ENCODE assay signal across 1 cellular context in genomic region chr22:41397143-41397811, GRCh38.
TF ChIP-seq lines count a peak whose summit lies in the region.

No MANE protein-coding gene starts in this region.

TF ChIP-seq in liver, 16 proteins besides CTCF, POLR2A, EP300 and RAD21 (continued from another document):
- TF ChIP-seq REST (IDR thresholded peaks at IDR 0.05) (peak; percentile 70), MAX (IDR thresholded peaks at IDR 0.05) (peak; percentile 62), ZBTB33 (IDR thresholded peaks at IDR 0.05) (peak; percentile 61), SP1 (IDR thresholded peaks at IDR 0.05) (peak; percentile 98)
